In the genomic region with DNA sequence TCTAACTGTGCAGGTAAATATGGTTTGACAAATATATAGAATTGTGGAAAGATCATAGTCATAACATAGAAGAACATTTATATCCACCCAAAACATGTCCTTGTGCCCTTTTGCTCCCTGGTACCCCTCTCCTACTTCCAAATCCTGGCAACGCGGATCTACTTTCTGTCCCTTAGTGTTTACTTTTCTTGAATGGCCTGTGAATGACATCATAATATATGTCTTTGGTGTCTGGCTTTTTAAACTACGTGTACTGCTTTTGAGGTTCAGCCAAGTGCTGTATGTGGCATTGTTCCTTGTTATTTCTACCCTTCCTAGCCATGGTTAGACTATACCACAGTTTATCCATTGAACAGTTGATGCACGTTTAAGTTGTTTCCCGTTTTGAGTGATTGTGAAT, we compare ENCODE assay signal across 1 cellular context.
TF ChIP-seq lines count a peak whose summit lies in the region.

No MANE protein-coding gene starts in this region.

TF ChIP-seq in HEK293, 187 proteins besides CTCF, POLR2A, EP300 and RAD21 (continued from another document):
- TF ChIP-seq, protein P1, sequence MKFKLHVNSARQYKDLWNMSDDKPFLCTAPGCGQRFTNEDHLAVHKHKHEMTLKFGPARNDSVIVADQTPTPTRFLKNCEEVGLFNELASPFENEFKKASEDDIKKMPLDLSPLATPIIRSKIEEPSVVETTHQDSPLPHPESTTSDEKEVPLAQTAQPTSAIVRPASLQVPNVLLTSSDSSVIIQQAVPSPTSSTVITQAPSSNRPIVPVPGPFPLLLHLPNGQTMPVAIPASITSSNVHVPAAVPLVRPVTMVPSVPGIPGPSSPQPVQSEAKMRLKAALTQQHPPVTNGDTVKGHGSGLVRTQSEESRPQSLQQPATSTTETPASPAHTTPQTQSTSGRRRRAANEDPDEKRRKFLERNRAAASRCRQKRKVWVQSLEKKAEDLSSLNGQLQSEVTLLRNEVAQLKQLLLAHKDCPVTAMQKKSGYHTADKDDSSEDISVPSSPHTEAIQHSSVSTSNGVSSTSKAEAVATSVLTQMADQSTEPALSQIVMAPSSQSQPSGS (tag by site-specific recombination; IDR thresholded peaks at IDR 0.05; ENCODE audit: low read depth) = peak; percentile 91
- TF ChIP-seq ZBTB21 (tag by site-specific recombination; IDR thresholded peaks at IDR 0.05) (peak; percentile 86), ZNF843 (tag by site-specific recombination; IDR thresholded peaks at IDR 0.05) (0 out of 2 replicates have a peak, but pooled peaks have one; percentile 32), ZNF274 (IDR thresholded peaks at IDR 0.05; ENCODE audit: low read length) (no peak), ZNF274 (tag by site-specific recombination; IDR thresholded peaks at IDR 0.05; ENCODE audit: borderline replicate concordance) (no peak), BCL6B (tag by site-specific recombination; IDR thresholded peaks at IDR 0.05) (peak; percentile 53; the same call in 1 of the 2 replicates)
